ENCODE assay signal across 1 cellular context in the genomic region with DNA sequence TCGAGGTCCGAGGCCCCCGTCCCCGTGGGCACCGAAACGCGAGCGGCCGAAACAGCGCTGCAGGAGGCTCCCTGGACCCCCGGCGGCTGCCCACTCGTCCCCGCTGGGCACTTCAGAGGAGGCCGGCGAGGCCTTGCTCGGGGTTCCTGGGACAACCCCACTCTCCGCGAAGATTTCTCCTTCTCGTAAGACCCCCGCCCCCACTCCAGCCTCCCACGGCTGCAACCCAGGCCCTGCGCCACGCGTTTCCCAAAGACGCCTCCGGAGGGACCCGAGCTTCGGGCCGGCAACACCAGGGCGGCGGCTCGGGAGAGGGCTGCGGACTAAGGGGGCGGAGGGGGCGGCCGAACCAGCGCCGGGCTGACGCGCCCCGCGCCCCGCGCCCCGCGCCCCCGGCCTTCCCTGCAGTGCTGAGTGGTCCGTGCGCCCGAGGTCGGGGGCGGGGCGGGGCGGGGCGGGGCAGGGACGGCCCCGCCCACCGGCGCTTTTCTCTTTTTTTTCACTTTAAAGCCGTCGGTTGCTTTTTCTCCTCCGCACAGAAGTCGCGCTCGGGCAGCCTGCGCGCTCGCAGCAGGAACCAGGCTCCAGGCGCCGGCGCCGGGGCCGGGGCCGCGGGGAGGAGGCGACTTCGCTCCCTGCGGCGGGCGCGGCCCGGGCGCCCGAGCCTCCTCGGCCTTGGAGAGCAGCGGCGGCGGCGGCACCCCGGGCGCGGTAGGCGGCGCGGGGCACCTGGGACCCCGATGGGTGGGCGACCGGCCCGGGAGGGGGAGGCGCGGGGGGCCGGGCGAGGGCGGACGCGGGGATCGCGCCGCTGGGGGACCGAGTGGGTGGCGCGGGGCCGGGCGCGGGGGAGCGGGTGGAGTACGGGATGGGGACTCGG.
TF ChIP-seq lines count a peak whose summit lies in the region.

A gene (plus strand): TSS at position 534 of the 880 bp plus-strand sequence. CDS start 62,998 bp downstream, outside the sequence.

TF ChIP-seq in HepG2, 621 proteins besides CTCF, POLR2A, EP300 and RAD21 (continued from another document):
- TF ChIP-seq, protein P1, sequence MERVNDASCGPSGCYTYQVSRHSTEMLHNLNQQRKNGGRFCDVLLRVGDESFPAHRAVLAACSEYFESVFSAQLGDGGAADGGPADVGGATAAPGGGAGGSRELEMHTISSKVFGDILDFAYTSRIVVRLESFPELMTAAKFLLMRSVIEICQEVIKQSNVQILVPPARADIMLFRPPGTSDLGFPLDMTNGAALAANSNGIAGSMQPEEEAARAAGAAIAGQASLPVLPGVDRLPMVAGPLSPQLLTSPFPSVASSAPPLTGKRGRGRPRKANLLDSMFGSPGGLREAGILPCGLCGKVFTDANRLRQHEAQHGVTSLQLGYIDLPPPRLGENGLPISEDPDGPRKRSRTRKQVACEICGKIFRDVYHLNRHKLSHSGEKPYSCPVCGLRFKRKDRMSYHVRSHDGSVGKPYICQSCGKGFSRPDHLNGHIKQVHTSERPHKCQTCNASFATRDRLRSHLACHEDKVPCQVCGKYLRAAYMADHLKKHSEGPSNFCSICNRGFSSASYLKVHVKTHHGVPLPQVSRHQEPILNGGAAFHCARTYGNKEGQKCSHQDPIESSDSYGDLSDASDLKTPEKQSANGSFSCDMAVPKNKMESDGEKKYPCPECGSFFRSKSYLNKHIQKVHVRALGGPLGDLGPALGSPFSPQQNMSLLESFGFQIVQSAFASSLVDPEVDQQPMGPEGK (CRISPR knock-in tag; IDR thresholded peaks at IDR 0.05) = 0 out of 2 replicates have a peak, but pooled peaks have one; percentile 26
- no peak for TF ChIP-seq RBM22 (optimal IDR thresholded peaks at IDR 0.05; ENCODE audit: low read length)
- no peak for TF ChIP-seq EZH2 (conservative IDR thresholded peaks at IDR 0.05; ENCODE audit: low read depth, low read length)
- TF ChIP-seq ZNF775 (CRISPR knock-in tag; IDR thresholded peaks at IDR 0.05; ENCODE audit: borderline replicate concordance) = no peak
- no peak for TF ChIP-seq ZNF10 (CRISPR knock-in tag; IDR thresholded peaks at IDR 0.05; ENCODE audit: borderline replicate concordance, low read depth)
- no peak for TF ChIP-seq REXO4 (CRISPR knock-in tag; IDR thresholded peaks at IDR 0.05; ENCODE audit: borderline replicate concordance)
- TF ChIP-seq SIN3A (IDR thresholded peaks at IDR 0.05; ENCODE audit: borderline replicate concordance, low read depth, low read length) = no peak
- no peak for TF ChIP-seq ZNF367 (CRISPR knock-in tag; IDR thresholded peaks at IDR 0.05; ENCODE audit: borderline replicate concordance)
- TF ChIP-seq, protein P2, sequence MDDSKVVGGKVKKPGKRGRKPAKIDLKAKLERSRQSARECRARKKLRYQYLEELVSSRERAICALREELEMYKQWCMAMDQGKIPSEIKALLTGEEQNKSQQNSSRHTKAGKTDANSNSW (CRISPR knock-in tag; IDR thresholded peaks at IDR 0.05; ENCODE audit: borderline replicate concordance) = no peak
- TF ChIP-seq CENPT (CRISPR knock-in tag; IDR thresholded peaks at IDR 0.05; ENCODE audit: low read depth) = no peak
- no peak for TF ChIP-seq GTF2F1 (IDR thresholded peaks at IDR 0.05; ENCODE audit: low read length)
- peak; percentile 60 for TF ChIP-seq POLR2AphosphoS5 (IDR thresholded peaks at IDR 0.05; ENCODE audit: low read depth, low read length)
- TF ChIP-seq, protein P3, sequence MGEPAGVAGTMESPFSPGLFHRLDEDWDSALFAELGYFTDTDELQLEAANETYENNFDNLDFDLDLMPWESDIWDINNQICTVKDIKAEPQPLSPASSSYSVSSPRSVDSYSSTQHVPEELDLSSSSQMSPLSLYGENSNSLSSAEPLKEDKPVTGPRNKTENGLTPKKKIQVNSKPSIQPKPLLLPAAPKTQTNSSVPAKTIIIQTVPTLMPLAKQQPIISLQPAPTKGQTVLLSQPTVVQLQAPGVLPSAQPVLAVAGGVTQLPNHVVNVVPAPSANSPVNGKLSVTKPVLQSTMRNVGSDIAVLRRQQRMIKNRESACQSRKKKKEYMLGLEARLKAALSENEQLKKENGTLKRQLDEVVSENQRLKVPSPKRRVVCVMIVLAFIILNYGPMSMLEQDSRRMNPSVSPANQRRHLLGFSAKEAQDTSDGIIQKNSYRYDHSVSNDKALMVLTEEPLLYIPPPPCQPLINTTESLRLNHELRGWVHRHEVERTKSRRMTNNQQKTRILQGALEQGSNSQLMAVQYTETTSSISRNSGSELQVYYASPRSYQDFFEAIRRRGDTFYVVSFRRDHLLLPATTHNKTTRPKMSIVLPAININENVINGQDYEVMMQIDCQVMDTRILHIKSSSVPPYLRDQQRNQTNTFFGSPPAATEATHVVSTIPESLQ (CRISPR knock-in tag; conservative IDR thresholded peaks at IDR 0.05) = no peak
- TF ChIP-seq MATR3 (CRISPR knock-in tag; IDR thresholded peaks at IDR 0.05) = no peak
TF ChIP-seq in HepG2: peak in this region for 20.
